ENCODE assay signal across 16 cellular contexts in the genomic region with DNA sequence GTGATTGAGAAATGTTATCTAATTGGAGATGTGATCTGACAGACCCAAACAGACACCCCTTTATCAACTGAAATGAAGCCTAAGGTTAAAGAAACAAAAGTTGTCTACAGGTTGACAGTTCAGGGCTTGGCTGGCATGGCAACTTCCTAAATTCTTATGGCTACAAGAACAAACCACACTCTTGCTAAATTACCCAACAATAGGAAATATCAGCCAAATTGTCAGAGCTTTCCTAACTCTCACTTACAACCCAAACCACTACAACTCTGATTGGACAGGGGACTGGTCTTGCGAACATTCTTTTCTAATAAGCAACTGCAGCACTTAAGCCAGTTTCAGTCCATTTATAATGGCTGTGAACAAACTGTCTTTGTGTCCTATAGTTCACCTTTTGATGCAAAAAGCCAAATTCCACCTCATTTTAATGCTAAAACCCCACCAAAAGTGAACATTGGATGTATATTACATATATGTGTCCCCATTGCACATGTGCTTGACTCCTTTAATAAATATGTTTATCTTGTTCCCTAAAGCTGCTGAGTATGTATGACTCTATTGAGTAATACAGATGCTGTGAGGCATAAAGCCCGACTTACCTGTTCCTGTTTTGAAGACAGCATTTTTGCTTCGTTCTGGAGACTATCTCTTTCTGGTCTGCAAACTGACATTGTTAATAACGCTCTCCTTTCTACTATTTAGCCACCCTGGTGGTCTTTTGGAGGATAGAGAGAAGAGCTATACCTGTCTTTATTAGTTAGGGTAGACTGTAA.
DNase-seq lines count a peak whose midpoint lies in the region; ATAC-seq and TF ChIP-seq lines count a peak whose summit lies in the region.
"Had no signal": no experiment of that assay in that cellular context is flagged by ENCODE, and none has a peak within 500 bp of the region (broad histone marks: within the 10 kb centered on the region; RNA-seq: fewer than 3 reads in every experiment).

No MANE protein-coding gene starts in this region.

- no peaks in the 10 kb centered on the region for H3K36me3 ChIP-seq in naive thymus-derived CD4-positive, alpha-beta T cell (ENCODE audit: control insufficient read depth in 2 of 3, insufficient read depth in 3 of 3, low read length in 3 of 3)
- H3K36me3 ChIP-seq: esophagus squamous epithelium had no signal

- H3K27ac ChIP-seq in naive thymus-derived CD4-positive, alpha-beta T cell (ENCODE audit: low read depth, low read length), result no peak overlapping the region
- H3K27ac ChIP-seq: C4-2B, esophagus squamous epithelium, SK-N-MC had no signal

- POLR2A ChIA-PET in naive thymus-derived CD4-positive, alpha-beta T cell (lab: Charles Lee), result no interaction called here

- no peak for TF ChIP-seq CTCF in choroid plexus epithelial cell (conservative IDR thresholded peaks at IDR 0.05; ENCODE audit: low read depth, low read length)

- peaks cover 3 to 26% (median 5%) of the 10 kb centered on the region in 5 donors for H3K36me3 Mint-ChIP-seq in naive thymus-derived CD4-positive, alpha-beta T cell

- H3K27ac Mint-ChIP-seq in naive thymus-derived CD4-positive, alpha-beta T cell, result no peak overlapping the region
- H3K27ac Mint-ChIP-seq: H9 had no signal

- peaks cover 0 to 18% (median 0%) of the 10 kb centered on the region in 7 donors for H3K4me1 Mint-ChIP-seq in naive thymus-derived CD4-positive, alpha-beta T cell

- peaks cover 0 to 20% (median 5%) of the 10 kb centered on the region in 11 donors for H3K9me3 Mint-ChIP-seq in naive thymus-derived CD4-positive, alpha-beta T cell

- H3K27me3 ChIP-seq in naive thymus-derived CD4-positive, alpha-beta T cell (ENCODE audit: control insufficient read depth in 2 of 2, insufficient read depth in 2 of 2, low read length in 2 of 2), result no peaks in the 10 kb centered on the region
- H3K27me3 ChIP-seq: esophagus squamous epithelium had no signal

- H3K4me1 ChIP-seq in naive thymus-derived CD4-positive, alpha-beta T cell (ENCODE audit: control insufficient read depth in 2 of 2, insufficient read depth in 2 of 2, low read length in 2 of 2), result no peaks in the 10 kb centered on the region

- ATAC-seq in naive thymus-derived CD4-positive, alpha-beta T cell, result peak; percentile 67

- H3K27me3 Mint-ChIP-seq in naive thymus-derived CD4-positive, alpha-beta T cell, result peaks cover 0 to 6% (median 0%) of the 10 kb centered on the region in 5 donors

- H3K4me3 Mint-ChIP-seq in naive thymus-derived CD4-positive, alpha-beta T cell, result no peak overlapping the region
- H3K4me3 Mint-ChIP-seq: H9 had no signal

- no peaks in the 10 kb centered on the region for H3K9me3 ChIP-seq in naive thymus-derived CD4-positive, alpha-beta T cell (ENCODE audit: control insufficient read depth in 2 of 3, low read length in 3 of 3)
- H3K9me3 ChIP-seq: esophagus squamous epithelium had no signal

- intact Hi-C loops in naive thymus-derived CD4-positive, alpha-beta T cell (cut with micrococcal nuclease), result no loop called here

- CTCF ChIA-PET in naive thymus-derived CD4-positive, alpha-beta T cell (lab: Charles Lee), result no interaction called here

- DNase-seq in CD1c-positive myeloid dendritic cell (ENCODE audit: extremely low spot score) (peak; percentile 44), NOMO-1 treated with DMSO at 0.1 percent for 48 hours (lab: John Stamatoyannopoulos, UW; ENCODE audit: unreplicated experiment) (peak; percentile 97), choroid plexus epithelial cell (ENCODE audit: low read depth) (peak; percentile 61), germinal center (ENCODE audit: low spot score) (no peak), D341Med (ENCODE audit: low spot score) (no peak), iPS-NIHi7 (ENCODE audit: extremely low spot score) (no peak), NCI-H128 (lab: John Stamatoyannopoulos, UW; ENCODE audit: unreplicated experiment) (no peak)
- no peak for DNase-seq in naive thymus-derived CD4-positive, alpha-beta T cell
- DNase-seq: activated CD8-positive, alpha-beta memory T cell treated with anti-CD3 and anti-CD28 coated beads, Interleukin-2, amount 50 U/mL, for 4 hours; activated naive CD4-positive, alpha-beta T cell treated with anti-CD3 and anti-CD28 coated beads, Interleukin-2, amount 50 U/mL, for 16 hours; esophagus squamous epithelium; H9; NCI-H1436 treated with DMSO at 0.1 percent for 48 hours; stimulated activated naive CD4-positive, alpha-beta T cell had no signal

- H3K4me3 ChIP-seq in choroid plexus epithelial cell (ENCODE audit: low read depth, low read length), result no peak overlapping the region
- no peak overlapping the region for H3K4me3 ChIP-seq in naive thymus-derived CD4-positive, alpha-beta T cell (ENCODE audit: low read length)
- H3K4me3 ChIP-seq: esophagus squamous epithelium, SK-N-MC had no signal

Comparison
In these comparisons a context has a peak if more than half of its experiments do, and no peak if none do; other contexts are left out.
1. DNase-seq: peak in CD1c-positive myeloid dendritic cell (single experiment), NOMO-1 treated with DMSO at 0.1 percent for 48 hours (single experiment) and choroid plexus epithelial cell (single experiment); none in naive thymus-derived CD4-positive, alpha-beta T cell (0 of 9), germinal center (single experiment), D341Med (single experiment), iPS-NIHi7 (single experiment) and NCI-H128 (single experiment).